Comparison of ENCODE assay signal across 9 cellular contexts in genomic region chr12:55736780-55737580, GRCh38. TPM values are rescaled to one million over a fixed set of nuclear protein-coding genes. Genes with fewer than 3 reads are reported as not detected.
A peak's percentile ranks its signal among the peaks of the same experiment; 100 is the strongest.
DNase-seq lines count a peak whose midpoint lies in the region; ATAC-seq and TF ChIP-seq lines count a peak whose summit lies in the region.
"Had no signal": no experiment of that assay in that cellular context is flagged by ENCODE, and none has a peak within 500 bp of the region (broad histone marks: within the 10 kb centered on the region; RNA-seq: fewer than 3 reads in every experiment).

No MANE protein-coding gene starts in this region.

- intact Hi-C loops in upper lobe of right lung (cut with DNase I): no loop called here

- POLR2A ChIA-PET in GM10248 (lab: Yijun Ruan, JAX): interaction anchor here (0.6 kb wide), 1 partner anchor 365 kb away, joined by 3 read pairs; no protein-coding TSS in a partner anchor
- POLR2A ChIA-PET in naive thymus-derived CD8-positive, alpha-beta T cell (lab: Charles Lee): interaction anchor here (1.5 to 4.7 kb wide), 9 partner anchors 7 to 368 kb away, joined by 3 to 60 read pairs (median 11); partner anchors contain the start of genes BLOC1S1, CD63, DGKA and ORMDL2

- H3K36me3 Mint-ChIP-seq in activated T-cell treated with anti-CD3 and anti-CD28 coated beads, Interleukin-2, amount 50 U/mL, for 24 hours (ENCODE audit: low read depth): no peaks in the 10 kb centered on the region
- no peaks in the 10 kb centered on the region for H3K36me3 Mint-ChIP-seq in naive thymus-derived CD8-positive, alpha-beta T cell

- no peaks in the 10 kb centered on the region for H3K9me3 ChIP-seq in upper lobe of right lung

- CTCF ChIA-PET in GM10248 (lab: Yijun Ruan, JAX): interaction anchor here (0.9 to 5.7 kb wide), 35 partner anchors 7 to 548 kb away, joined by 3 to 73 read pairs (median 11); partner anchors contain the start of genes BLOC1S1, CD63, DGKA and ORMDL2

- no peaks in the 10 kb centered on the region for H3K36me3 ChIP-seq in upper lobe of right lung

- peak; percentile 38 to 46 for ATAC-seq in naive thymus-derived CD8-positive, alpha-beta T cell
- ATAC-seq in upper lobe of right lung (peak; percentile 88), HG02763 (IDR thresholded peaks at IDR 0.05; ENCODE audit: unreplicated experiment) (no peak)

- peaks cover 9% of the 10 kb centered on the region for H3K4me1 ChIP-seq in upper lobe of right lung

- no peak overlapping the region for H3K4me3 Mint-ChIP-seq in activated T-cell treated with anti-CD3 and anti-CD28 coated beads, Interleukin-2, amount 50 U/mL, for 24 hours
- H3K4me3 Mint-ChIP-seq in naive thymus-derived CD8-positive, alpha-beta T cell: peak overlapping the region; percentile 39 to 94 (median 92)

- H3K4me3 ChIP-seq in HL-60 (replicated peaks; ENCODE audit: insufficient read depth, low read length) (no peak overlapping the region), fibroblast of pulmonary artery (replicated peaks; ENCODE audit: low read depth, low read length) (no peak overlapping the region), upper lobe of right lung (no peak overlapping the region)

- DNase-seq in GM10248 (ENCODE audit: extremely low spot score) (peak; percentile 59), HL-60 (ENCODE audit: low read depth in 1 of 2, low spot score in 1 of 2) (peak; percentile 55 to 74), NCI-H82 (lab: John Stamatoyannopoulos, UW) (peak; percentile 90), fibroblast of pulmonary artery (ENCODE audit: low read depth) (peak; percentile 81), upper lobe of right lung (peak; percentile 89)
- DNase-seq in activated T-cell treated with anti-CD3 and anti-CD28 coated beads, Interleukin-2, amount 50 U/mL, for 24 hours: peak; percentile 73
- DNase-seq in naive thymus-derived CD8-positive, alpha-beta T cell: peak in 9 of 10 donors; percentile 31 to 75 (median 49)

- H3K27ac ChIP-seq in HL-60 (replicated peaks): no peak overlapping the region
- no peak overlapping the region for H3K27ac ChIP-seq in upper lobe of right lung
- H3K27ac ChIP-seq: epithelial cell of prostate had no signal

- peak overlapping the region; percentile 72 for H3K27ac Mint-ChIP-seq in activated T-cell treated with anti-CD3 and anti-CD28 coated beads, Interleukin-2, amount 50 U/mL, for 24 hours
- H3K27ac Mint-ChIP-seq in naive thymus-derived CD8-positive, alpha-beta T cell: peak overlapping the region; percentile 77 to 97 (median 92)

- H3K27me3 ChIP-seq in HL-60 (ENCODE audit: insufficient read depth, poor library complexity, severe bottlenecking) (peaks cover 4% of the 10 kb centered on the region), upper lobe of right lung (no peaks in the 10 kb centered on the region)

- H3K4me1 Mint-ChIP-seq in activated T-cell treated with anti-CD3 and anti-CD28 coated beads, Interleukin-2, amount 50 U/mL, for 24 hours (ENCODE audit: low read depth): peaks cover 22% of the 10 kb centered on the region
- H3K4me1 Mint-ChIP-seq in naive thymus-derived CD8-positive, alpha-beta T cell: peaks cover 12 to 31% (median 20%) of the 10 kb centered on the region in 4 donors

- H3K27me3 Mint-ChIP-seq in activated T-cell treated with anti-CD3 and anti-CD28 coated beads, Interleukin-2, amount 50 U/mL, for 24 hours: no peaks in the 10 kb centered on the region
- no peaks in the 10 kb centered on the region for H3K27me3 Mint-ChIP-seq in naive thymus-derived CD8-positive, alpha-beta T cell

- H3K9me3 Mint-ChIP-seq in activated T-cell treated with anti-CD3 and anti-CD28 coated beads, Interleukin-2, amount 50 U/mL, for 24 hours: no peaks in the 10 kb centered on the region
- H3K9me3 Mint-ChIP-seq in naive thymus-derived CD8-positive, alpha-beta T cell: no peaks in the 10 kb centered on the region

- TF ChIP-seq CTCF in GM10248 (IDR thresholded peaks at IDR 0.05; ENCODE audit: control extremely low read depth, extremely low read depth, low read depth, missing control alignments) (peak; percentile 83), HL-60 (IDR thresholded peaks at IDR 0.05; ENCODE audit: insufficient read depth, low read length) (peak; percentile 92), fibroblast of pulmonary artery (IDR thresholded peaks at IDR 0.05; ENCODE audit: low read length, missing control alignments) (peak; percentile 97), upper lobe of right lung (IDR thresholded peaks at IDR 0.05) (peak; percentile 75)

RNA-seq across cellular contexts. Expression of gene GDF11, which starts 5.9 kb away (rescaled TPM):
- total RNA-seq in naive thymus-derived CD8-positive, alpha-beta T cell: 1 to 10 TPM; 5.8 to 7.7 TPM
- 1 to 10 TPM in 1 of 3 donors, under 1 TPM in 2; 0.82 to 1.5 (median 0.99) TPM for polyA plus RNA-seq in naive thymus-derived CD8-positive, alpha-beta T cell
- 5.8 TPM for total RNA-seq in upper lobe of right lung

RNA-seq across cellular contexts. Expression of gene CD63, which starts 8.2 kb away (rescaled TPM):
- 10 to 100 TPM; 41.0 to 46.5 TPM for total RNA-seq in naive thymus-derived CD8-positive, alpha-beta T cell
- polyA plus RNA-seq in naive thymus-derived CD8-positive, alpha-beta T cell: 100 to 1,000 TPM; 119 to 412 (median 135) TPM
- total RNA-seq in upper lobe of right lung: 1,158 TPM

RNA-seq across cellular contexts. Expression of gene RDH5, which starts 16.8 kb away (rescaled TPM):
- 10 to 100 TPM; 28.8 to 30.4 TPM for total RNA-seq in naive thymus-derived CD8-positive, alpha-beta T cell
- 1 to 10 TPM in 2 of 3 donors, not detected in 1; 1.0 to 1.4 TPM for polyA plus RNA-seq in naive thymus-derived CD8-positive, alpha-beta T cell
- total RNA-seq in upper lobe of right lung: 6.0 TPM

RNA-seq across cellular contexts. Expression of gene BLOC1S1, which starts 21.1 kb away (rescaled TPM):
- 10 to 100 TPM; 62.9 to 65.7 TPM for total RNA-seq in naive thymus-derived CD8-positive, alpha-beta T cell
- 100 to 1,000 TPM in 2 of 3 donors, 10 to 100 TPM in 1; 84.3 to 133 (median 117) TPM for polyA plus RNA-seq in naive thymus-derived CD8-positive, alpha-beta T cell
- total RNA-seq in upper lobe of right lung: 129 TPM

RNA-seq across cellular contexts. Expression of gene ITGA7, which starts 29.3 kb away (rescaled TPM):
- 1 to 10 TPM; 5.2 to 7.0 TPM for total RNA-seq in naive thymus-derived CD8-positive, alpha-beta T cell
- polyA plus RNA-seq in naive thymus-derived CD8-positive, alpha-beta T cell: 1 to 10 TPM in 2 of 3 donors, not detected in 1; 1.5 to 1.7 TPM
- 14.7 TPM for total RNA-seq in upper lobe of right lung

Comparison
In these comparisons a context has a peak if more than half of its experiments do, and no peak if none do; other contexts are left out.
1. RNA of gene CD63, which starts 8.2 kb away (total RNA-seq): 1,158 TPM in upper lobe of right lung (single experiment); 41.0 to 46.5 TPM in naive thymus-derived CD8-positive, alpha-beta T cell; every median in the first group is over 10 times any median in the second.
2. Peak in every context shown above with its lines, with median percentiles within 50 percentile points of each other: DNase-seq and CTCF ChIP-seq.